12 cellular contexts compared by ENCODE assay signal in the genomic region with DNA sequence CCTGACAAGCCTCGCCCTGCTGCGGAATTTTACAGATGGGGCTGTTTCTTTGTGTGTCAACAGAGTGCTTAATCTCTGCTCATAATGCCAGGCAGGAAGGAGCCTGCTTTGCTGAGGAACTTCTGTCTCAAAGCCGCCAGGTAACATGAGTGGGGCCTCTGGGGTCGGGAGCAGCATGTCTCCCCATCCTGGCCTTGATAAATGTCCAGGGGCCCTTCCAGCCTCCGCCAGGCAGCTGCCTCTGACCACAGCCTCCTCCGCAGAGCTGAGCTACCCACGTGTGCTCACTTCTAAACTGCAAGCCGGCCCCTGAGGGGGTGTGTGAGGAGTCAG.
DNase-seq lines count a peak whose midpoint lies in the region; ATAC-seq, FAIRE-seq and TF ChIP-seq lines count a peak whose summit lies in the region.
"Had no signal": no experiment of that assay in that cellular context is flagged by ENCODE, and none has a peak within 500 bp of the region (broad histone marks: within the 10 kb centered on the region; RNA-seq: fewer than 3 reads in every experiment).

No MANE protein-coding gene starts in this region.

- peaks cover 0 to 5% (median 0%) of the 10 kb centered on the region in 11 donors for H3K9me3 ChIP-seq in heart right ventricle
- no peaks in the 10 kb centered on the region for H3K9me3 ChIP-seq in muscle layer of colon (ENCODE audit: low read length)
- H3K9me3 ChIP-seq in OCI-LY7 (ENCODE audit: low read length): no peaks in the 10 kb centered on the region
- H3K9me3 ChIP-seq: testis had no signal

- peak overlapping the region; percentile 72 for H3K27ac Mint-ChIP-seq in MCF 10A (ENCODE audit: low read depth, unreplicated experiment)
- H3K27ac Mint-ChIP-seq: T-helper 1 cell treated with Interleukin-12 subunit alpha and Interleukin-12 subunit beta and Interleukin-4 antibody, amounts not matched to agents 30 μg/mL and 1 μg/mL, for 36 hours had no signal

- H2AFZ ChIP-seq in OCI-LY7 (ENCODE audit: low read length): no peak overlapping the region

- peaks cover 27 to 98% (median 73%) of the 10 kb centered on the region in 9 donors for H3K4me1 ChIP-seq in heart right ventricle
- peaks cover 76% of the 10 kb centered on the region for H3K4me1 ChIP-seq in muscle layer of colon (ENCODE audit: insufficient read depth, low read length)
- no peaks in the 10 kb centered on the region for H3K4me1 ChIP-seq in OCI-LY7 (ENCODE audit: insufficient read depth, low read length, poor library complexity, severe bottlenecking)

- H4K20me1 ChIP-seq in OCI-LY7 (ENCODE audit: insufficient read depth, low read length): no peaks in the 10 kb centered on the region

- 80 to 88% methylated on average over 8 of the region's 8 CpGs for WGBS in heart right ventricle, 2 donors

- no peak overlapping the region for H3K9ac ChIP-seq in muscle layer of colon (ENCODE audit: low read length)

- no peak overlapping the region for H3K4me2 ChIP-seq in OCI-LY7 (ENCODE audit: low read length)

- intact Hi-C loops in heart right ventricle (cut with DNase I) (loop anchor here in 5 of 10 donors (2.0 to 10.0 kb wide), 7 partner anchors 56 to 298 kb away; a partner anchor contains a TSS), Right ventricle myocardium inferior (cut with DNase I) (loop anchor here (5.0 kb wide), 3 partner anchors 84 to 176 kb away; a partner anchor contains a TSS), MCF 10A (cut with micrococcal nuclease) (loop anchor here (5.0 to 10.0 kb wide), 5 partner anchors 41 to 646 kb away; no protein-coding TSS in a partner anchor), OCI-LY7 (cut with micrococcal nuclease; ENCODE audit: unreplicated experiment) (loop anchor here (5.0 kb wide), 1 partner anchor 116 kb away; a partner anchor contains a TSS)

- peak overlapping the region in 9 of 10 donors; percentile 19 to 91 (median 80) for H3K27ac ChIP-seq in heart right ventricle
- peak overlapping the region; percentile 50 for H3K27ac ChIP-seq in muscle layer of colon (ENCODE audit: low read depth, low read length)
- no peak overlapping the region for H3K27ac ChIP-seq in OCI-LY7 (ENCODE audit: low read depth, low read length, poor library complexity, severe bottlenecking)

- no peaks in the 10 kb centered on the region for H3K27me3 Mint-ChIP-seq in MCF 10A (ENCODE audit: insufficient read depth, unreplicated experiment)

- H3K9me3 Mint-ChIP-seq in MCF 10A (ENCODE audit: unreplicated experiment): no peaks in the 10 kb centered on the region

- H3K79me2 ChIP-seq in OCI-LY7 (ENCODE audit: insufficient read depth, low read depth, low read length): no peaks in the 10 kb centered on the region

- no TSS peak for BruUV-seq in MCF 10A (replicated peaks; lab: Mats Ljungman, UMichigan)
- no TSS peak for BruUV-seq in OCI-LY7 (replicated peaks; lab: Mats Ljungman, UMichigan)

- ATAC-seq in heart right ventricle (no peak), Right ventricle myocardium inferior (no peak)

- H3K27me3 ChIP-seq in heart right ventricle (no peaks in the 10 kb centered on the region), muscle layer of colon (ENCODE audit: control insufficient read depth in 1 of 2, insufficient read depth in 2 of 2, low read length in 2 of 2) (no peaks in the 10 kb centered on the region)
- H3K27me3 ChIP-seq: testis had no signal

- H3K4me1 Mint-ChIP-seq in MCF 10A (ENCODE audit: insufficient read depth, unreplicated experiment): peaks cover 54% of the 10 kb centered on the region

- no peaks in the 10 kb centered on the region for H3K36me3 Mint-ChIP-seq in MCF 10A (ENCODE audit: insufficient read depth, unreplicated experiment)

- no peak overlapping the region for H3K4me3 Mint-ChIP-seq in MCF 10A (ENCODE audit: unreplicated experiment)
- H3K4me3 Mint-ChIP-seq: T-helper 1 cell treated with Interleukin-12 subunit alpha and Interleukin-12 subunit beta and Interleukin-4 antibody, amounts not matched to agents 30 μg/mL and 1 μg/mL, for 36 hours had no signal

- TF ChIP-seq CTCF in heart right ventricle (IDR thresholded peaks at IDR 0.05) (no peak), MCF 10A (IDR thresholded peaks at IDR 0.05; ENCODE audit: unreplicated experiment) (no peak), OCI-LY7 (conservative IDR thresholded peaks at IDR 0.05; ENCODE audit: low read length) (no peak), GM13976 (IDR thresholded peaks at IDR 0.05; ENCODE audit: borderline replicate concordance, control extremely low read depth, extremely low read depth, insufficient read depth, missing control alignments) (no peak)

- H3K4me3 ChIP-seq in heart right ventricle: no peak overlapping the region
- no peak overlapping the region for H3K4me3 ChIP-seq in muscle layer of colon (ENCODE audit: low read depth in 1 of 2, low read length in 2 of 2)
- no peak overlapping the region for H3K4me3 ChIP-seq in OCI-LY7 (ENCODE audit: low read depth, low read length, poor library complexity, severe bottlenecking)
- H3K4me3 ChIP-seq: testis had no signal

- DNase-seq in heart right ventricle (no peak), Right ventricle myocardium inferior (ENCODE audit: missing footprints) (no peak), MCF 10A (ENCODE audit: unreplicated experiment) (peak; percentile 56), urothelium cell line (ENCODE audit: low spot score) (peak; percentile 60), germinal center (ENCODE audit: low spot score) (no peak), OCI-LY7 (ENCODE audit: low spot score) (no peak), GM13976 (ENCODE audit: low spot score) (no peak)
- DNase-seq: amniotic stem cell, NCI-H2081 treated with DMSO at 0.1 percent for 48 hours, testis had no signal

- in situ Hi-C loops in GM13976 (cut with MboI; ENCODE audit: low sequenced_read_pairs, unreplicated experiment): no loop called here

- CTCF ChIA-PET in MCF 10A (lab: Yijun Ruan, JAX) (interaction anchor here (0.9 to 1.6 kb wide), 2 partner anchors 82 to 164 kb away, joined by 3 to 5 read pairs; no protein-coding TSS in a partner anchor), OCI-LY7 (lab: Charles Lee; ENCODE audit: unreplicated experiment) (no interaction called here)

- no peaks in the 10 kb centered on the region for H3K9me2 ChIP-seq in OCI-LY7 (ENCODE audit: insufficient read depth, low read length)

- POLR2A ChIA-PET in MCF 10A (lab: Yijun Ruan, JAX) (interaction anchor here (0.6 to 2.2 kb wide), 8 partner anchors 11 to 164 kb away, joined by 3 to 8 read pairs (median 4); no protein-coding TSS in a partner anchor), OCI-LY7 (lab: Charles Lee) (no interaction called here)

- FAIRE-seq in urothelium cell line (lab: Jason Lieb, UNC): no peak

- no peaks in the 10 kb centered on the region for H3K36me3 ChIP-seq in heart right ventricle
- H3K36me3 ChIP-seq in muscle layer of colon (ENCODE audit: insufficient read depth, low read length): no peaks in the 10 kb centered on the region
- H3K36me3 ChIP-seq in OCI-LY7 (ENCODE audit: insufficient read depth, low read length): no peaks in the 10 kb centered on the region

Comparison
In these comparisons a context has a peak if more than half of its experiments do, and no peak if none do; other contexts are left out.
1. DNase-seq: peak in MCF 10A (single experiment) and urothelium cell line (single experiment); none in heart right ventricle (0 of 2), Right ventricle myocardium inferior (single experiment), germinal center (single experiment), OCI-LY7 (single experiment) and GM13976 (single experiment).